ENCODE assay signal across 8 cellular contexts in genomic region chrX:80285131-80285773, GRCh38.
DNase-seq lines count a peak whose midpoint lies in the region; ATAC-seq, FAIRE-seq and TF ChIP-seq lines count a peak whose summit lies in the region.

No MANE protein-coding gene starts in this region.

- no peak overlapping the region for H2AFZ ChIP-seq in smooth muscle cell (ENCODE audit: low read depth)

- no peaks in the 10 kb centered on the region for H3K27me3 Mint-ChIP-seq in activated CD8-positive, alpha-beta T cell treated with anti-CD3 and anti-CD28 coated beads for 36 hours
- no peaks in the 10 kb centered on the region for H3K27me3 Mint-ChIP-seq in activated CD8-positive, alpha-beta T cell treated with anti-CD3 and anti-CD28 coated beads, Interleukin-2, amount 10 ng/mL, durations not matched to agents 7 days and 5 days (ENCODE audit: low read depth)

- WGBS in smooth muscle cell (ENCODE audit: low lambda C conversion rate), result 74% methylated on average over 3 of the region's 3 CpGs

- no peaks in the 10 kb centered on the region for H3K36me3 Mint-ChIP-seq in activated CD8-positive, alpha-beta T cell treated with anti-CD3 and anti-CD28 coated beads for 36 hours (ENCODE audit: low read depth)
- no peaks in the 10 kb centered on the region for H3K36me3 Mint-ChIP-seq in activated CD8-positive, alpha-beta T cell treated with anti-CD3 and anti-CD28 coated beads, Interleukin-2, amount 10 ng/mL, durations not matched to agents 7 days and 5 days (ENCODE audit: low read depth)

- no peak overlapping the region for H3K9ac ChIP-seq in smooth muscle cell (ENCODE audit: low read depth)

- CTCF ChIA-PET in activated CD8-positive, alpha-beta T cell treated with anti-CD3 and anti-CD28 coated beads for 36 hours (lab: Charles Lee), result no interaction called here
- CTCF ChIA-PET in activated CD8-positive, alpha-beta T cell treated with anti-CD3 and anti-CD28 coated beads, Interleukin-2, amount 10 ng/mL, durations not matched to agents 7 days and 5 days (lab: Charles Lee), result no interaction called here

- no peak for ATAC-seq in activated CD8-positive, alpha-beta T cell treated with anti-CD3 and anti-CD28 coated beads for 36 hours
- ATAC-seq in activated CD8-positive, alpha-beta T cell treated with anti-CD3 and anti-CD28 coated beads, Interleukin-2, amount 10 ng/mL, durations not matched to agents 7 days and 5 days, result no peak

- H3K36me3 ChIP-seq in bronchial epithelial cell (ENCODE audit: control insufficient read depth, insufficient read depth, low read length), result no peaks in the 10 kb centered on the region
- no peaks in the 10 kb centered on the region for H3K36me3 ChIP-seq in smooth muscle cell (ENCODE audit: low read depth)

- in situ Hi-C loops in KBM-7 (cut with MboI; ENCODE audit: low pct_unique_long_range_greater_than_20kb, low sequenced_read_pairs), result no loop called here

- H3K27ac Mint-ChIP-seq in activated CD8-positive, alpha-beta T cell treated with anti-CD3 and anti-CD28 coated beads for 36 hours, result no peak overlapping the region
- H3K27ac Mint-ChIP-seq in activated CD8-positive, alpha-beta T cell treated with anti-CD3 and anti-CD28 coated beads, Interleukin-2, amount 10 ng/mL, durations not matched to agents 7 days and 5 days, result no peak overlapping the region

- no peak overlapping the region for H3K4me2 ChIP-seq in smooth muscle cell

- H3F3A ChIP-seq in smooth muscle cell (ENCODE audit: low read depth), result no peaks in the 10 kb centered on the region

- no peaks in the 10 kb centered on the region for H4K20me1 ChIP-seq in smooth muscle cell (ENCODE audit: low read depth)

- H3K79me2 ChIP-seq in smooth muscle cell (ENCODE audit: low read depth), result no peaks in the 10 kb centered on the region

- H3K4me1 Mint-ChIP-seq in activated CD8-positive, alpha-beta T cell treated with anti-CD3 and anti-CD28 coated beads for 36 hours (ENCODE audit: low read depth), result no peaks in the 10 kb centered on the region
- no peaks in the 10 kb centered on the region for H3K4me1 Mint-ChIP-seq in activated CD8-positive, alpha-beta T cell treated with anti-CD3 and anti-CD28 coated beads, Interleukin-2, amount 10 ng/mL, durations not matched to agents 7 days and 5 days (ENCODE audit: low read depth)

- no peak overlapping the region for H3K27ac ChIP-seq in smooth muscle cell (ENCODE audit: low read depth)

- POLR2A ChIA-PET in activated CD8-positive, alpha-beta T cell treated with anti-CD3 and anti-CD28 coated beads for 36 hours (lab: Charles Lee), result no interaction called here
- POLR2A ChIA-PET in activated CD8-positive, alpha-beta T cell treated with anti-CD3 and anti-CD28 coated beads, Interleukin-2, amount 10 ng/mL, durations not matched to agents 7 days and 5 days (lab: Charles Lee), result no interaction called here

- H3K9me3 Mint-ChIP-seq in activated CD8-positive, alpha-beta T cell treated with anti-CD3 and anti-CD28 coated beads for 36 hours, result no peaks in the 10 kb centered on the region
- no peaks in the 10 kb centered on the region for H3K9me3 Mint-ChIP-seq in activated CD8-positive, alpha-beta T cell treated with anti-CD3 and anti-CD28 coated beads, Interleukin-2, amount 10 ng/mL, durations not matched to agents 7 days and 5 days (ENCODE audit: insufficient read depth)

- intact Hi-C loops in activated CD8-positive, alpha-beta T cell treated with anti-CD3 and anti-CD28 coated beads for 36 hours (cut with micrococcal nuclease), result no loop called here

- no peaks in the 10 kb centered on the region for H3K4me1 ChIP-seq in smooth muscle cell (ENCODE audit: low read depth)

- no peak for TF ChIP-seq CTCF in activated CD8-positive, alpha-beta T cell treated with anti-CD3 and anti-CD28 coated beads for 36 hours (IDR thresholded peaks at IDR 0.05)
- TF ChIP-seq CTCF in bronchial epithelial cell (IDR thresholded peaks at IDR 0.05; ENCODE audit: insufficient read depth, low read length, severe bottlenecking), result peak; percentile 55
- TF ChIP-seq CTCF in smooth muscle cell (IDR thresholded peaks at IDR 0.05; ENCODE audit: borderline replicate concordance, insufficient read depth, poor library complexity, severe bottlenecking), result peak; percentile 45

- H3K4me3 ChIP-seq in bronchial epithelial cell (ENCODE audit: low read depth, low read length), result no peak overlapping the region
- H3K4me3 ChIP-seq in smooth muscle cell, result no peak overlapping the region

- DNase-seq in activated CD8-positive, alpha-beta T cell treated with anti-CD3 and anti-CD28 coated beads for 36 hours, result peak; percentile 1
- no peak for DNase-seq in activated CD8-positive, alpha-beta T cell treated with anti-CD3 and anti-CD28 coated beads, Interleukin-2, amount 10 ng/mL, durations not matched to agents 7 days and 5 days
- DNase-seq in KBM-7 (peak; percentile 53), bronchial epithelial cell (ENCODE audit: low read depth) (peak; percentile 26), smooth muscle cell (lab: John Stamatoyannopoulos, UW; ENCODE audit: unreplicated experiment) (no peak), AG08395 (ENCODE audit: low spot score) (no peak), NCI-H1092 treated with DMSO at 0.1 percent for 48 hours (lab: John Stamatoyannopoulos, UW) (no peak)
- no peak for DNase-seq in activated CD4-positive, CD25-positive, alpha-beta regulatory T cell treated with anti-CD3 and anti-CD28 coated beads, Interleukin-2, amount 50 U/mL, for 72 hours

- no peaks in the 10 kb centered on the region for H3K9me3 ChIP-seq in smooth muscle cell (replicated peaks; ENCODE audit: low read depth)

- no peak overlapping the region for H3K4me3 Mint-ChIP-seq in activated CD8-positive, alpha-beta T cell treated with anti-CD3 and anti-CD28 coated beads for 36 hours
- no peak overlapping the region for H3K4me3 Mint-ChIP-seq in activated CD8-positive, alpha-beta T cell treated with anti-CD3 and anti-CD28 coated beads, Interleukin-2, amount 10 ng/mL, durations not matched to agents 7 days and 5 days

- peak; percentile 50 for FAIRE-seq in bronchial epithelial cell (lab: Jason Lieb, UNC)

- no peaks in the 10 kb centered on the region for H3K27me3 ChIP-seq in bronchial epithelial cell (ENCODE audit: control insufficient read depth, insufficient read depth, low read length)
- no peaks in the 10 kb centered on the region for H3K27me3 ChIP-seq in smooth muscle cell (ENCODE audit: low read depth)

Comparison
In these comparisons a context has a peak if more than half of its experiments do, and no peak if none do; other contexts are left out.
1. DNase-seq: peak in activated CD8-positive, alpha-beta T cell treated with anti-CD3 and anti-CD28 coated beads for 36 hours (single experiment), KBM-7 (single experiment) and bronchial epithelial cell (single experiment); none in activated CD8-positive, alpha-beta T cell treated with anti-CD3 and anti-CD28 coated beads, Interleukin-2, amount 10 ng/mL, durations not matched to agents 7 days and 5 days (single experiment), smooth muscle cell (single experiment), AG08395 (single experiment), NCI-H1092 treated with DMSO at 0.1 percent for 48 hours (single experiment) and activated CD4-positive, CD25-positive, alpha-beta regulatory T cell treated with anti-CD3 and anti-CD28 coated beads, Interleukin-2, amount 50 U/mL, for 72 hours (single experiment).